Comparison of ENCODE assay signal across 23 cellular contexts in genomic region chr22:22930222-22930497, GRCh38. TPM values are rescaled to one million over a fixed set of nuclear protein-coding genes. Genes with fewer than 3 reads are reported as not detected.
DNase-seq lines count a peak whose midpoint lies in the region; ATAC-seq and TF ChIP-seq lines count a peak whose summit lies in the region.
"Had no signal": no experiment of that assay in that cellular context is flagged by ENCODE, and none has a peak within 500 bp of the region (broad histone marks: within the 10 kb centered on the region; RNA-seq: fewer than 3 reads in every experiment).

No MANE protein-coding gene starts in this region.

- no peak overlapping the region for H2AFZ ChIP-seq in KMS-11 (ENCODE audit: low read depth)

- H4K20me1 ChIP-seq in KMS-11 (ENCODE audit: insufficient read depth), result no peaks in the 10 kb centered on the region

- peak overlapping the region; percentile 43 for H3K27ac Mint-ChIP-seq in activated CD4-positive, alpha-beta memory T cell treated with anti-CD3 and anti-CD28 coated beads for 36 hours
- H3K27ac Mint-ChIP-seq in activated CD4-positive, alpha-beta memory T cell treated with anti-CD3 and anti-CD28 coated beads, Interleukin-2, amount 10 ng/mL, durations not matched to agents 7 days and 5 days, result no peak overlapping the region
- H3K27ac Mint-ChIP-seq in activated B cell treated with CpG ODN at 0.5 μM for 24 hours, result peak overlapping the region; percentile 96

- TF ChIP-seq POLR2A in spleen (IDR thresholded peaks at IDR 0.05), result no peak

- no peak for ATAC-seq in activated B cell treated with CpG ODN at 0.5 μM for 24 hours (ENCODE audit: low read depth)
- no peak for ATAC-seq in HG02870 (IDR thresholded peaks at IDR 0.05; ENCODE audit: unreplicated experiment)
- no peak for ATAC-seq in GM19463 (IDR thresholded peaks at IDR 0.05; ENCODE audit: unreplicated experiment)
- ATAC-seq: SK-N-SH treated with all-trans-retinoic acid at 6 μM for 48 hours had no signal

- WGBS in spleen, 5 donors, result 80 to 89% (median 86%) methylated on average over 3 of the region's 3 CpGs

- H3K4me1 ChIP-seq in KMS-11 (ENCODE audit: low read depth, poor library complexity, severe bottlenecking), result peaks cover 98% of the 10 kb centered on the region
- peaks cover 0 to 99% (median 67%) of the 10 kb centered on the region in 6 donors for H3K4me1 ChIP-seq in spleen

- H3K9me3 Mint-ChIP-seq in activated CD4-positive, alpha-beta memory T cell treated with anti-CD3 and anti-CD28 coated beads for 36 hours, result no peaks in the 10 kb centered on the region
- H3K9me3 Mint-ChIP-seq in activated CD4-positive, alpha-beta memory T cell treated with anti-CD3 and anti-CD28 coated beads, Interleukin-2, amount 10 ng/mL, durations not matched to agents 7 days and 5 days, result no peaks in the 10 kb centered on the region
- no peaks in the 10 kb centered on the region for H3K9me3 Mint-ChIP-seq in activated B cell treated with CpG ODN at 0.5 μM for 24 hours
- H3K9me3 Mint-ChIP-seq: H9 had no signal

- H3K4me1 Mint-ChIP-seq in activated CD4-positive, alpha-beta memory T cell treated with anti-CD3 and anti-CD28 coated beads for 36 hours (ENCODE audit: low read depth), result peaks cover 18% of the 10 kb centered on the region
- peaks cover 60% of the 10 kb centered on the region for H3K4me1 Mint-ChIP-seq in activated CD4-positive, alpha-beta memory T cell treated with anti-CD3 and anti-CD28 coated beads, Interleukin-2, amount 10 ng/mL, durations not matched to agents 7 days and 5 days
- peaks cover 100% of the 10 kb centered on the region for H3K4me1 Mint-ChIP-seq in activated B cell treated with CpG ODN at 0.5 μM for 24 hours

- TF ChIP-seq CTCF in KMS-11 (conservative IDR thresholded peaks at IDR 0.05; ENCODE audit: low read depth, low read length), result no peak
- TF ChIP-seq CTCF in activated B cell treated with CpG ODN at 0.5 μM for 24 hours (IDR thresholded peaks at IDR 0.05), result no peak
- no peak for TF ChIP-seq CTCF in spleen (IDR thresholded peaks at IDR 0.05 in 8 of 11, conservative IDR thresholded peaks at IDR 0.05 in 3 of 11)

- intact Hi-C loops in activated CD4-positive, alpha-beta memory T cell treated with anti-CD3 and anti-CD28 coated beads for 36 hours (cut with micrococcal nuclease), result no loop called here
- intact Hi-C loops in activated B cell treated with CpG ODN at 0.5 μM for 24 hours (cut with micrococcal nuclease) (no loop called here), spleen (cut with DNase I; ENCODE audit: low total_unique reads) (no loop called here)

- H3K27me3 Mint-ChIP-seq in activated CD4-positive, alpha-beta memory T cell treated with anti-CD3 and anti-CD28 coated beads for 36 hours, result peaks cover 1% of the 10 kb centered on the region
- H3K27me3 Mint-ChIP-seq in activated CD4-positive, alpha-beta memory T cell treated with anti-CD3 and anti-CD28 coated beads, Interleukin-2, amount 10 ng/mL, durations not matched to agents 7 days and 5 days, result peaks cover 4% of the 10 kb centered on the region
- H3K27me3 Mint-ChIP-seq in activated B cell treated with CpG ODN at 0.5 μM for 24 hours, result no peaks in the 10 kb centered on the region

- no peaks in the 10 kb centered on the region for H3K36me3 Mint-ChIP-seq in activated CD4-positive, alpha-beta memory T cell treated with anti-CD3 and anti-CD28 coated beads for 36 hours
- H3K36me3 Mint-ChIP-seq in activated CD4-positive, alpha-beta memory T cell treated with anti-CD3 and anti-CD28 coated beads, Interleukin-2, amount 10 ng/mL, durations not matched to agents 7 days and 5 days (ENCODE audit: low read depth), result no peaks in the 10 kb centered on the region
- no peaks in the 10 kb centered on the region for H3K36me3 Mint-ChIP-seq in activated B cell treated with CpG ODN at 0.5 μM for 24 hours (ENCODE audit: low read depth)

- H3K4me3 ChIP-seq in KMS-11 (IDR thresholded peaks at IDR 0.05; ENCODE audit: insufficient read depth, low read depth, low read length) (no peak overlapping the region), spleen (no peak overlapping the region)

- peak overlapping the region; percentile 75 for H3K4me2 ChIP-seq in KMS-11

- DNase-seq in activated CD4-positive, alpha-beta memory T cell treated with anti-CD3 and anti-CD28 coated beads for 36 hours, result no peak
- DNase-seq in activated CD4-positive, alpha-beta memory T cell treated with anti-CD3 and anti-CD28 coated beads, Interleukin-2, amount 10 ng/mL, durations not matched to agents 7 days and 5 days, result no peak
- DNase-seq in activated B cell treated with CpG ODN at 0.5 μM for 24 hours (no peak), spleen (no peak), NCI-H82 (lab: John Stamatoyannopoulos, UW) (no peak)
- DNase-seq: C1 segment of cervical spinal cord, DMS 273 treated with DMSO at 0.1 percent for 48 hours, GF-D8, H9, NCI-H1436, NCI-H2029, NCI-H2171, NCI-H748 treated with DMSO at 0.1 percent for 48 hours, SHP77 treated with DMSO at 0.1 percent for 48 hours had no signal

- H3K79me2 ChIP-seq in KMS-11 (ENCODE audit: insufficient read depth, low read depth), result no peaks in the 10 kb centered on the region

- CTCF ChIA-PET in activated CD4-positive, alpha-beta memory T cell treated with anti-CD3 and anti-CD28 coated beads for 36 hours (lab: Charles Lee), result interaction anchor here (1.7 to 2.0 kb wide), 2 partner anchors 17 to 120 kb away, joined by 4 read pairs; no protein-coding TSS in a partner anchor
- CTCF ChIA-PET in activated CD4-positive, alpha-beta memory T cell treated with anti-CD3 and anti-CD28 coated beads, Interleukin-2, amount 10 ng/mL, durations not matched to agents 7 days and 5 days (lab: Charles Lee), result interaction anchor here (2.0 to 3.2 kb wide), 2 partner anchors 12 to 46 kb away, joined by 11 to 19 read pairs; no protein-coding TSS in a partner anchor
- CTCF ChIA-PET in activated B cell treated with CpG ODN at 0.5 μM for 24 hours (lab: Charles Lee), result interaction anchor here (3.8 to 17.9 kb wide), 2 partner anchors 12 to 48 kb away, joined by 20 to 365 read pairs; partner anchors contain the start of gene IGLL5

- no peaks in the 10 kb centered on the region for H3K36me3 ChIP-seq in KMS-11 (ENCODE audit: insufficient read depth)
- no peaks in the 10 kb centered on the region for H3K36me3 ChIP-seq in spleen

- POLR2A ChIA-PET in activated CD4-positive, alpha-beta memory T cell treated with anti-CD3 and anti-CD28 coated beads for 36 hours (lab: Charles Lee), result no interaction called here
- POLR2A ChIA-PET in activated CD4-positive, alpha-beta memory T cell treated with anti-CD3 and anti-CD28 coated beads, Interleukin-2, amount 10 ng/mL, durations not matched to agents 7 days and 5 days (lab: Charles Lee), result interaction anchor here (0.7 to 1.0 kb wide), 2 partner anchors 111 to 128 kb away, joined by 3 to 4 read pairs; no protein-coding TSS in a partner anchor
- POLR2A ChIA-PET in activated B cell treated with CpG ODN at 0.5 μM for 24 hours (lab: Charles Lee), result interaction anchor here (6.8 to 18.5 kb wide), 6 partner anchors 10 to 46 kb away, joined by 106 to 701 read pairs (median 190); partner anchors contain the start of gene IGLL5

- H3K9ac ChIP-seq in KMS-11, result peak overlapping the region; percentile 44; the same call in 1 of the 2 replicates

- peak overlapping the region; percentile 80 for H3K27ac ChIP-seq in KMS-11
- peak overlapping the region in 6 of 8 donors; percentile 27 to 85 (median 64) for H3K27ac ChIP-seq in spleen

- H3K27me3 ChIP-seq in KMS-11 (ENCODE audit: insufficient read depth, low read depth), result no peaks in the 10 kb centered on the region
- peaks cover 0 to 6% (median 0%) of the 10 kb centered on the region in 7 donors for H3K27me3 ChIP-seq in spleen (replicated peaks in 1 of 7)

- no peaks in the 10 kb centered on the region for H3K9me3 ChIP-seq in spleen

- H3K4me3 Mint-ChIP-seq in activated CD4-positive, alpha-beta memory T cell treated with anti-CD3 and anti-CD28 coated beads for 36 hours, result no peak overlapping the region
- no peak overlapping the region for H3K4me3 Mint-ChIP-seq in activated CD4-positive, alpha-beta memory T cell treated with anti-CD3 and anti-CD28 coated beads, Interleukin-2, amount 10 ng/mL, durations not matched to agents 7 days and 5 days
- H3K4me3 Mint-ChIP-seq in activated B cell treated with CpG ODN at 0.5 μM for 24 hours, result no peak overlapping the region
- H3K4me3 Mint-ChIP-seq: H9 had no signal

RNA-seq across cellular contexts. Expression of gene IGLL5, which starts 42.5 kb away (rescaled TPM):
- not detected for total RNA-seq in activated CD4-positive, alpha-beta memory T cell treated with anti-CD3 and anti-CD28 coated beads for 36 hours
- not detected for total RNA-seq in activated CD4-positive, alpha-beta memory T cell treated with anti-CD3 and anti-CD28 coated beads, Interleukin-2, amount 10 ng/mL, durations not matched to agents 7 days and 5 days
- total RNA-seq in activated B cell treated with CpG ODN at 0.5 μM for 24 hours (189 and 195 TPM in 2 replicates), spleen (100 to 1,000 TPM in 5 of 7 donors, 10 to 100 TPM in 2; 55.9 to 720 (median 130) TPM)
- 100 to 1,000 TPM in 1 of 3 donors, 10 to 100 TPM in 2; 80.3 to 201 (median 93.0) TPM for polyA plus RNA-seq in spleen
- total RNA-seq: A172, Daoy, H9, HT-29, NCI-H460, RPMI7951 had no signal

Comparison
In these comparisons a context has a peak if more than half of its experiments do, and no peak if none do; other contexts are left out.
1. RNA of gene IGLL5, which starts 42.5 kb away (total RNA-seq): 189 to 195 TPM in activated B cell treated with CpG ODN at 0.5 μM for 24 hours and 55.9 to 720 TPM in spleen; not detected in activated CD4-positive, alpha-beta memory T cell treated with anti-CD3 and anti-CD28 coated beads for 36 hours and not detected in activated CD4-positive, alpha-beta memory T cell treated with anti-CD3 and anti-CD28 coated beads, Interleukin-2, amount 10 ng/mL, durations not matched to agents 7 days and 5 days; every median in the first group is over 10 times any median in the second.